Comparison of ENCODE assay signal across 21 cellular contexts in genomic region chr18:79467126-79467525, GRCh38.
"Had no signal": no experiment of that assay in that cellular context is flagged by ENCODE, and none has a peak within 500 bp of the region (broad histone marks: within the 10 kb centered on the region; RNA-seq: fewer than 3 reads in every experiment).

No MANE protein-coding gene starts in this region.

- ATAC-seq: heart right ventricle, left ventricle myocardium superior, psoas muscle, right cardiac atrium had no signal

- H3K27ac ChIP-seq: cardiac muscle cell, esophagus squamous epithelium, ovary, psoas muscle, thyroid gland, VCaP had no signal

- H3K27ac Mint-ChIP-seq: activated naive CD8-positive, alpha-beta T cell treated with anti-CD3 and anti-CD28 coated beads, Interleukin-2, amount 10 ng/mL, durations not matched to agents 7 days and 5 days; immature natural killer cell; T-helper 1 cell treated with Interleukin-12 subunit alpha and Interleukin-12 subunit beta and Interleukin-4 antibody, amounts not matched to agents 30 μg/mL and 1 μg/mL, for 36 hours had no signal

- DNase-seq: activated CD4-positive, alpha-beta T cell treated with anti-CD3 and anti-CD28 coated beads, Interleukin-2, amount 50 U/mL, for 4 hours; activated naive CD8-positive, alpha-beta T cell treated with anti-CD3 and anti-CD28 coated beads, Interleukin-2, amount 10 ng/mL, durations not matched to agents 7 days and 5 days; amygdala; dermis blood vessel endothelial cell; effector memory CD8-positive, alpha-beta T cell; esophagus squamous epithelium; heart right ventricle; immature natural killer cell; kidney glomerular epithelial cell; left ventricle myocardium superior; naive thymus-derived CD4-positive, alpha-beta T cell; ovary; psoas muscle; right cardiac atrium; stimulated activated CD4-positive, alpha-beta T cell treated with anti-CD3 and anti-CD28 coated beads, Interleukin-15, amount 100 ng/mL, for 24 hours; stimulated activated CD4-positive, alpha-beta T cell treated with anti-CD3 and anti-CD28 coated beads, Interleukin-4, amount 100 ng/mL, for 1 hour; thyroid gland had no signal

- H3K36me3 ChIP-seq: cardiac muscle cell, ovary had no signal

- H3K27me3 Mint-ChIP-seq: activated naive CD8-positive, alpha-beta T cell treated with anti-CD3 and anti-CD28 coated beads, Interleukin-2, amount 10 ng/mL, durations not matched to agents 7 days and 5 days; effector memory CD8-positive, alpha-beta T cell; naive thymus-derived CD4-positive, alpha-beta T cell had no signal

- H3K9me3 ChIP-seq: esophagus squamous epithelium, heart right ventricle, mucosa of descending colon, ovary, psoas muscle, thyroid gland had no signal

- H3K27me3 ChIP-seq: cardiac muscle cell, esophagus squamous epithelium, heart right ventricle, ovary, thyroid gland had no signal

- H3K4me3 Mint-ChIP-seq: activated naive CD8-positive, alpha-beta T cell treated with anti-CD3 and anti-CD28 coated beads, Interleukin-2, amount 10 ng/mL, durations not matched to agents 7 days and 5 days; effector memory CD8-positive, alpha-beta T cell; immature natural killer cell; T-helper 1 cell treated with Interleukin-12 subunit alpha and Interleukin-12 subunit beta and Interleukin-4 antibody, amounts not matched to agents 30 μg/mL and 1 μg/mL, for 36 hours had no signal

- H3K9me3 Mint-ChIP-seq: activated naive CD8-positive, alpha-beta T cell treated with anti-CD3 and anti-CD28 coated beads, Interleukin-2, amount 10 ng/mL, durations not matched to agents 7 days and 5 days; effector memory CD8-positive, alpha-beta T cell; immature natural killer cell; naive thymus-derived CD4-positive, alpha-beta T cell; T-helper 1 cell treated with Interleukin-12 subunit alpha and Interleukin-12 subunit beta and Interleukin-4 antibody, amounts not matched to agents 30 μg/mL and 1 μg/mL, for 36 hours had no signal
